In genomic region chr6:52493669-52494068, GRCh38 we compare ENCODE assay signal across 19 cellular contexts.
A peak's percentile ranks its signal among the peaks of the same experiment; 100 is the strongest.
DNase-seq lines count a peak whose midpoint lies in the region; ATAC-seq, FAIRE-seq and TF ChIP-seq lines count a peak whose summit lies in the region.
"Had no signal": no experiment of that assay in that cellular context is flagged by ENCODE, and none has a peak within 500 bp of the region (broad histone marks: within the 10 kb centered on the region; RNA-seq: fewer than 3 reads in every experiment).

No MANE protein-coding gene starts in this region.

- H3K36me3 Mint-ChIP-seq in activated B cell treated with CpG ODN at 0.5 μM for 24 hours (ENCODE audit: low read depth), result peaks cover 11% of the 10 kb centered on the region
- peaks cover 35% of the 10 kb centered on the region for H3K36me3 Mint-ChIP-seq in nephron (ENCODE audit: low read depth)

- no peaks in the 10 kb centered on the region for H3K36me3 ChIP-seq in BE2C
- H3K36me3 ChIP-seq: gastrocnemius medialis had no signal

- H3K9me3 ChIP-seq in BE2C, result no peaks in the 10 kb centered on the region; the same call in 1 of the 2 replicates
- H3K9me3 ChIP-seq: gastrocnemius medialis had no signal

- H3K4me3 Mint-ChIP-seq in activated B cell treated with CpG ODN at 0.5 μM for 24 hours, result peak overlapping the region; percentile 60
- no peak overlapping the region for H3K4me3 Mint-ChIP-seq in nephron
- H3K4me3 Mint-ChIP-seq: activated naive CD8-positive, alpha-beta T cell treated with anti-CD3 and anti-CD28 coated beads, Interleukin-2, amount 50 U/mL, for 24 hours; activated T-cell treated with anti-CD3 and anti-CD28 coated beads, Interleukin-2, amount 50 U/mL, for 24 hours; endodermal cell had no signal

- H3K4me1 Mint-ChIP-seq in activated B cell treated with CpG ODN at 0.5 μM for 24 hours (peaks cover 90% of the 10 kb centered on the region), nephron (peaks cover 9% of the 10 kb centered on the region)
- H3K4me1 Mint-ChIP-seq: activated naive CD8-positive, alpha-beta T cell treated with anti-CD3 and anti-CD28 coated beads, Interleukin-2, amount 50 U/mL, for 24 hours had no signal

- no peak overlapping the region for H3K4me3 ChIP-seq in BE2C (ENCODE audit: low read depth, low read length)
- H3K4me3 ChIP-seq: gastrocnemius medialis had no signal

- H3K4me1 ChIP-seq in BE2C, result no peaks in the 10 kb centered on the region

- DNase-seq in GM12892 (ENCODE audit: insufficient read length) (no peak), activated B cell treated with CpG ODN at 0.5 μM for 24 hours (no peak), RKO (ENCODE audit: low spot score) (no peak), BE2C (no peak)
- DNase-seq: activated CD4-positive, alpha-beta T cell treated with anti-CD3 and anti-CD28 coated beads for 1 hour; activated naive CD8-positive, alpha-beta T cell treated with anti-CD3 and anti-CD28 coated beads, Interleukin-2, amount 50 U/mL, for 24 hours; activated T-cell treated with anti-CD3 and anti-CD28 coated beads, Interleukin-2, amount 50 U/mL, for 24 hours; DND-41; endodermal cell; gastrocnemius medialis; mammary epithelial cell; NCI-H187; NCI-H524; nucleus accumbens; PC-3 had no signal

- TF ChIP-seq POLR2A in GM12892 (IDR thresholded peaks at IDR 0.05; ENCODE audit: low read depth, low read length), result no peak

- CTCF ChIA-PET in activated B cell treated with CpG ODN at 0.5 μM for 24 hours (lab: Charles Lee), result interaction anchor here (0.7 to 1.5 kb wide), 2 partner anchors 74 to 83 kb away, joined by 3 to 4 read pairs; partner anchors contain the start of genes EFHC1 and TRAM2

- FAIRE-seq in GM12892 (lab: Jason Lieb, UNC), result peak; percentile 53
- FAIRE-seq: urothelium cell line had no signal

- POLR2A ChIA-PET in activated B cell treated with CpG ODN at 0.5 μM for 24 hours (lab: Charles Lee), result interaction anchor here (1.3 kb wide), 1 partner anchor 81 kb away, joined by 4 read pairs; no protein-coding TSS in a partner anchor

- peaks cover 8% of the 10 kb centered on the region for H3K9me3 Mint-ChIP-seq in activated B cell treated with CpG ODN at 0.5 μM for 24 hours
- no peaks in the 10 kb centered on the region for H3K9me3 Mint-ChIP-seq in nephron
- H3K9me3 Mint-ChIP-seq: activated naive CD8-positive, alpha-beta T cell treated with anti-CD3 and anti-CD28 coated beads, Interleukin-2, amount 50 U/mL, for 24 hours; endodermal cell had no signal

- H3K27ac Mint-ChIP-seq in activated B cell treated with CpG ODN at 0.5 μM for 24 hours (peak overlapping the region; percentile 98), nephron (peak overlapping the region in 2 of 3 experiments; percentile 3 to 5)
- H3K27ac Mint-ChIP-seq: activated naive CD8-positive, alpha-beta T cell treated with anti-CD3 and anti-CD28 coated beads, Interleukin-2, amount 50 U/mL, for 24 hours; activated T-cell treated with anti-CD3 and anti-CD28 coated beads, Interleukin-2, amount 50 U/mL, for 24 hours; endodermal cell had no signal

- H3K27me3 Mint-ChIP-seq in activated B cell treated with CpG ODN at 0.5 μM for 24 hours (no peaks in the 10 kb centered on the region), nephron (ENCODE audit: low read depth) (no peaks in the 10 kb centered on the region)
- H3K27me3 Mint-ChIP-seq: activated naive CD8-positive, alpha-beta T cell treated with anti-CD3 and anti-CD28 coated beads, Interleukin-2, amount 50 U/mL, for 24 hours; activated T-cell treated with anti-CD3 and anti-CD28 coated beads, Interleukin-2, amount 50 U/mL, for 24 hours had no signal

- intact Hi-C loops in activated B cell treated with CpG ODN at 0.5 μM for 24 hours (cut with micrococcal nuclease), result loop anchor here (10.0 kb wide), 1 partner anchor 751 kb away; no protein-coding TSS in a partner anchor

- ATAC-seq in HG02588 (IDR thresholded peaks at IDR 0.05; ENCODE audit: unreplicated experiment) (peak; percentile 11), activated B cell treated with CpG ODN at 0.5 μM for 24 hours (ENCODE audit: low read depth) (peak; percentile 19), GM19467 (IDR thresholded peaks at IDR 0.05; ENCODE audit: unreplicated experiment) (no peak)
- ATAC-seq: activated naive CD8-positive, alpha-beta T cell treated with anti-CD3 and anti-CD28 coated beads, Interleukin-2, amount 50 U/mL, for 24 hours; gastrocnemius medialis; PC-3 had no signal

- H3K27me3 ChIP-seq in BE2C, result no peaks in the 10 kb centered on the region
- H3K27me3 ChIP-seq: gastrocnemius medialis had no signal

- TF ChIP-seq CTCF in activated B cell treated with CpG ODN at 0.5 μM for 24 hours (IDR thresholded peaks at IDR 0.05), result no peak
- TF ChIP-seq CTCF in nephron (IDR thresholded peaks at IDR 0.05; ENCODE audit: unreplicated experiment in 3 of 3), result no peak
- no peak for TF ChIP-seq CTCF in BE2C (IDR thresholded peaks at IDR 0.05; ENCODE audit: low read depth, low read length)
